17 cellular contexts compared by ENCODE assay signal in the genomic region with DNA sequence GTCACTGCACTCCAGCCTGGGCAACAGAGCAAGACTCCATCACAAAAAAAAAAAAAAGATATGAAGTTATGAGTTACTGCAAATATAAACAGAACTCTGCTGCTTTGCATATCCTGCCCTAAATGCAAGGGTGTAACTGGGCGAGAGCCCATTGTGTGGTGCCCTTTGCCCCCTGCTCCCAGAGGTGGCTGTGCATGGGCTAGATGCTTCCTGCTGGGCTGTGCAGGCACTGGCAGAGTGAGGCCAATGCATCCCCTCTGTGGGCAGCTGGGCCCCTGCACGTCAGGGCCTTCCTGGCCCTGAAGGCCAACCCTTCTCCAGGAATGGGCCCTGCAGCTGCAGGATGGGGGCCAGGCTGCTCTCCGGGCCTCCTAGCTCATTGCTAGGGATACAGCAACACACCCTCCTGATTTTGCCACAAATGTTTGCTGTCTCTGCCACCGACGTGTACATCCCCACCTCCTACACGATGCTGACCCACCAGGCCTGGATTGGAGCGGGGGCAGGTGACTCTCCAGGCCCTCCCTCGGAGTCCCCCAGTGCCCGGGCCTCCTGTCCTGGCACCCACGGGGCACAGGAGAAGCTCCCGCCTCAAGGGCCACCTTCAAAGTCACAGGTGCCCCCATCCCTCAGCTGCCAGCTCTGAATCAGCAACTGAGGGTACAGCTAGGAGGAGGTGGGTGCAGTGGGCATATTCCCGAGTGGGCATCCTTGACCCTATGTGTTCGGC.
"Had no signal": no experiment of that assay in that cellular context is flagged by ENCODE, and none has a peak within 500 bp of the region (broad histone marks: within the 10 kb centered on the region; RNA-seq: fewer than 3 reads in every experiment).

No MANE protein-coding gene starts in this region.

- H3K27ac ChIP-seq: ovary, stomach, thoracic aorta, vagina had no signal

- FAIRE-seq: astrocyte, endometrium, TTC549 had no signal

- DNase-seq: activated B cell treated with CpG ODN at 0.5 μM for 24 hours; activated CD4-positive, alpha-beta T cell treated with anti-CD3 and anti-CD28 coated beads, Interleukin-2, amount 10 ng/mL, durations not matched to agents 24 days and 14 days; activated CD8-positive, alpha-beta memory T cell treated with anti-CD3 and anti-CD28 coated beads for 24 hours; activated naive CD4-positive, alpha-beta T cell treated with Interleukin-2 at 50 U/mL for 16 hours; immature natural killer cell; left cardiac atrium; ovary; stimulated activated CD4-positive, alpha-beta T cell treated with anti-CD3 and anti-CD28 coated beads, Interleukin-4, amount 100 ng/mL, for 4 hours; stomach; T-helper 2 cell had no signal

- H3K4me3 Mint-ChIP-seq: activated B cell treated with CpG ODN at 0.5 μM for 24 hours; activated CD4-positive, alpha-beta T cell treated with anti-CD3 and anti-CD28 coated beads, Interleukin-2, amount 10 ng/mL, durations not matched to agents 24 days and 14 days; immature natural killer cell; memory B cell had no signal

- H3K4me1 ChIP-seq: vagina had no signal

- H3K27me3 Mint-ChIP-seq: activated B cell treated with CpG ODN at 0.5 μM for 24 hours; activated CD4-positive, alpha-beta T cell treated with anti-CD3 and anti-CD28 coated beads, Interleukin-2, amount 10 ng/mL, durations not matched to agents 24 days and 14 days; memory B cell had no signal

- H3K4me3 ChIP-seq: ovary, stomach, thoracic aorta, vagina had no signal

- H3K9me3 ChIP-seq: ovary, stomach, thoracic aorta, vagina had no signal

- H3K4me1 Mint-ChIP-seq: activated B cell treated with CpG ODN at 0.5 μM for 24 hours, immature natural killer cell had no signal

- H3K27ac Mint-ChIP-seq: activated B cell treated with CpG ODN at 0.5 μM for 24 hours; activated CD4-positive, alpha-beta T cell treated with anti-CD3 and anti-CD28 coated beads, Interleukin-2, amount 10 ng/mL, durations not matched to agents 24 days and 14 days; immature natural killer cell; memory B cell had no signal

- H3K27me3 ChIP-seq: ovary, stomach, vagina had no signal

- H3K9me3 Mint-ChIP-seq: activated B cell treated with CpG ODN at 0.5 μM for 24 hours; activated CD4-positive, alpha-beta T cell treated with anti-CD3 and anti-CD28 coated beads, Interleukin-2, amount 10 ng/mL, durations not matched to agents 24 days and 14 days; immature natural killer cell; memory B cell; nephron had no signal

- H3K36me3 ChIP-seq: ovary had no signal
